Comparison of ENCODE assay signal across 1 cellular context in the genomic region with DNA sequence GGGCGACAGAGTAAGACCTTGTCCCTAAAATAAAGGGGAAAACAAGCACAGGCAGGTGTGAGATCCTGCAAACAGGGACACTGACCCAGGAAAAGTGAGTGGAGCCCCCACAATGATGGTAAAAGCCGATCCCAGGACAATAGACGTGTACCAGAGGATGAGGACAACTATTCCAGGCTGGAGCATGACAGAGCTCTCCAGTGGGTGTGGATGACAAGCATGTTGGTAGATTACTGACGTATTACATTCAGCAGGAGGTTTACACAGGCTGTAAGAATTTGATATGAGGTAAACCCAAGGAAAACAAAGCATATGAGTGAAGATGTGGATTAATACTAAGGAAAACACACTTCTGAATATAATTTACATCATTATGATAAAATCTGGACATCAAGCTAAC.
TF ChIP-seq lines count a peak whose summit lies in the region.

No MANE protein-coding gene starts in this region.

TF ChIP-seq in IMR-90, 13 proteins besides CTCF, POLR2A, EP300 and RAD21 (continued from another document):
- TF ChIP-seq FOS (IDR thresholded peaks at IDR 0.05; ENCODE audit: low read depth, low read length) (no peak), NFE2L2 (IDR thresholded peaks at IDR 0.05; ENCODE audit: low read depth, low read length) (no peak), BHLHE40 (IDR thresholded peaks at IDR 0.05; ENCODE audit: low read depth, low read length) (no peak), USF2 (IDR thresholded peaks at IDR 0.05; ENCODE audit: low read depth, low read length) (no peak), MAFK (IDR thresholded peaks at IDR 0.05; ENCODE audit: low read depth, low read length) (no peak)
